In genomic region chr9:110521211-110521610, GRCh38 we compare ENCODE assay signal across 19 cellular contexts. TPM values are rescaled to one million over a fixed set of nuclear protein-coding genes. Genes with fewer than 3 reads are reported as not detected.
DNase-seq lines count a peak whose midpoint lies in the region; FAIRE-seq and TF ChIP-seq lines count a peak whose summit lies in the region.
"Had no signal": no experiment of that assay in that cellular context is flagged by ENCODE, and none has a peak within 500 bp of the region (broad histone marks: within the 10 kb centered on the region; RNA-seq: fewer than 3 reads in every experiment).

No MANE protein-coding gene starts in this region.

- H2BK12ac ChIP-seq in neuronal stem cell (ENCODE audit: low read length) = no peak overlapping the region

- H3K4me2 ChIP-seq in neuronal stem cell (ENCODE audit: insufficient read depth, low read length, poor library complexity, severe bottlenecking) = no peak overlapping the region
- H3K4me2 ChIP-seq: PC-9 had no signal

- no CpG with 5 or more reads among the region's 2 CpGs for WGBS in neuronal stem cell (ENCODE audit: extremely low coverage in 2 of 2, insufficient read length in 2 of 2, insufficient replicate concordance in 1 of 2), 2 donors

- DNase-seq in DMS 273 treated with DMSO at 0.1 percent for 48 hours (lab: John Stamatoyannopoulos, UW) (peak; percentile 13), MG63 (peak; percentile 9), bronchial epithelial cell (ENCODE audit: low read depth) (peak; percentile 60), neuronal stem cell (ENCODE audit: low spot score) (no peak), urothelium cell line (ENCODE audit: low spot score) (no peak), HEK293T (ENCODE audit: extremely low spot score) (no peak), NCI-H2029 treated with DMSO at 0.1 percent for 48 hours (lab: John Stamatoyannopoulos, UW) (no peak)
- DNase-seq: Calu3; CD4-positive, alpha-beta memory T cell; DMS79; Kasumi-1; NCI-H1436; NCI-H2107; NCI-H510A; NCI-H82; PC-9 had no signal

- peak overlapping the region; percentile 32 for H2AFZ ChIP-seq in neuronal stem cell (ENCODE audit: low read length)
- H2AFZ ChIP-seq: PC-9 had no signal

- no peak overlapping the region for H2BK120ac ChIP-seq in neuronal stem cell (ENCODE audit: low read depth, low read length)

- POLR2A ChIA-PET in HEK293T (lab: Yijun Ruan, JAX) = no interaction called here

- no peaks in the 10 kb centered on the region for H3K79me1 ChIP-seq in neuronal stem cell (ENCODE audit: low read depth, low read length)

- FAIRE-seq in bronchial epithelial cell (lab: Jason Lieb, UNC) = no peak
- no peak for FAIRE-seq in urothelium cell line (lab: Jason Lieb, UNC)
- FAIRE-seq: G401.6 had no signal

- H3K4me3 ChIP-seq in MG63 (no peak overlapping the region), bronchial epithelial cell (ENCODE audit: low read depth, low read length) (no peak overlapping the region), neuronal stem cell (ENCODE audit: low read length in 2 of 2) (no peak overlapping the region)
- H3K4me3 ChIP-seq: HAP-1, PC-9 had no signal

- no peak overlapping the region for H2AK5ac ChIP-seq in neuronal stem cell (ENCODE audit: low read depth, low read length)

- peaks cover 0 to 4% of the 10 kb centered on the region in 2 donors for H3K4me1 ChIP-seq in neuronal stem cell (ENCODE audit: control insufficient read depth in 2 of 2, insufficient read depth in 1 of 2, low read depth in 1 of 2, low read length in 2 of 2)
- H3K4me1 ChIP-seq: HAP-1 had no signal

- CTCF ChIA-PET in HEK293T (lab: Yijun Ruan, JAX) = no interaction called here

- TF ChIP-seq CTCF in bronchial epithelial cell (IDR thresholded peaks at IDR 0.05; ENCODE audit: insufficient read depth, low read length, severe bottlenecking) = no peak

- no peak overlapping the region for H2BK15ac ChIP-seq in neuronal stem cell (ENCODE audit: low read length)

- no peak overlapping the region for H3K9ac ChIP-seq in neuronal stem cell (ENCODE audit: low read depth, low read length, poor library complexity)

- no peak overlapping the region for H3K23ac ChIP-seq in neuronal stem cell (ENCODE audit: low read depth, low read length, poor library complexity)

- H3K4ac ChIP-seq in neuronal stem cell (ENCODE audit: low read length) = no peak overlapping the region

- H2BK5ac ChIP-seq in neuronal stem cell (ENCODE audit: low read length) = no peak overlapping the region

- H4K91ac ChIP-seq in neuronal stem cell (ENCODE audit: low read depth, low read length, poor library complexity) = no peak overlapping the region

- no peak overlapping the region for H3K27ac ChIP-seq in neuronal stem cell (replicated peaks; ENCODE audit: low read length)
- H3K27ac ChIP-seq: PC-9 had no signal

- no peak overlapping the region for H3K14ac ChIP-seq in neuronal stem cell (ENCODE audit: low read length)

- H3K36me3 ChIP-seq in MG63 (peaks cover 49% of the 10 kb centered on the region), bronchial epithelial cell (ENCODE audit: control insufficient read depth, insufficient read depth, low read length) (no peaks in the 10 kb centered on the region), neuronal stem cell (replicated peaks in 1 of 2; ENCODE audit: control insufficient read depth in 2 of 2, insufficient read depth in 2 of 2, low read length in 2 of 2) (no peaks in the 10 kb centered on the region)
- H3K36me3 ChIP-seq: HAP-1 had no signal

- no peak overlapping the region for H4K8ac ChIP-seq in neuronal stem cell (ENCODE audit: low read depth, low read length)

- H3K9me3 ChIP-seq in MG63 (no peaks in the 10 kb centered on the region), neuronal stem cell (replicated peaks in 1 of 2; ENCODE audit: control insufficient read depth in 2 of 2, insufficient read depth in 1 of 2, low read depth in 1 of 2, low read length in 2 of 2) (no peaks in the 10 kb centered on the region)
- H3K9me3 ChIP-seq: HAP-1 had no signal

- no peak overlapping the region for H3K18ac ChIP-seq in neuronal stem cell (ENCODE audit: low read length)

- no peaks in the 10 kb centered on the region for H3K27me3 ChIP-seq in MG63
- H3K27me3 ChIP-seq in bronchial epithelial cell (ENCODE audit: control insufficient read depth, insufficient read depth, low read length) = no peaks in the 10 kb centered on the region
- H3K27me3 ChIP-seq in neuronal stem cell (ENCODE audit: control insufficient read depth in 3 of 3, insufficient read depth in 3 of 3, low read depth in 1 of 3, low read length in 3 of 3) = no peaks in the 10 kb centered on the region

TF ChIP-seq in HEK293T, 16 proteins besides CTCF, POLR2A, EP300 and RAD21:
- TF ChIP-seq ELF4 (IDR thresholded peaks at IDR 0.05) = no peak
- no peak for TF ChIP-seq CTBP1 (IDR thresholded peaks at IDR 0.05; ENCODE audit: borderline replicate concordance)
- no peak for TF ChIP-seq LEF1 (IDR thresholded peaks at IDR 0.05; ENCODE audit: borderline replicate concordance)
- TF ChIP-seq ARNT (IDR thresholded peaks at IDR 0.05) = no peak
- no peak for TF ChIP-seq FOXK2 (IDR thresholded peaks at IDR 0.05)
- TF ChIP-seq L3MBTL2 (conservative IDR thresholded peaks at IDR 0.05) = no peak
- TF ChIP-seq, protein P1, sequence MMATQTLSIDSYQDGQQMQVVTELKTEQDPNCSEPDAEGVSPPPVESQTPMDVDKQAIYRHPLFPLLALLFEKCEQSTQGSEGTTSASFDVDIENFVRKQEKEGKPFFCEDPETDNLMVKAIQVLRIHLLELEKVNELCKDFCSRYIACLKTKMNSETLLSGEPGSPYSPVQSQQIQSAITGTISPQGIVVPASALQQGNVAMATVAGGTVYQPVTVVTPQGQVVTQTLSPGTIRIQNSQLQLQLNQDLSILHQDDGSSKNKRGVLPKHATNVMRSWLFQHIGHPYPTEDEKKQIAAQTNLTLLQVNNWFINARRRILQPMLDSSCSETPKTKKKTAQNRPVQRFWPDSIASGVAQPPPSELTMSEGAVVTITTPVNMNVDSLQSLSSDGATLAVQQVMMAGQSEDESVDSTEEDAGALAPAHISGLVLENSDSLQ (IDR thresholded peaks at IDR 0.05) = no peak
- TF ChIP-seq HDGF (IDR thresholded peaks at IDR 0.05; ENCODE audit: borderline replicate concordance) = no peak
- no peak for TF ChIP-seq FOXM1 (IDR thresholded peaks at IDR 0.05; ENCODE audit: borderline replicate concordance)
- no peak for TF ChIP-seq TARDBP (IDR thresholded peaks at IDR 0.05)
- no peak for TF ChIP-seq SP1 (IDR thresholded peaks at IDR 0.05)

RNA-seq across cellular contexts. Expression of gene SVEP1, which starts 58.3 kb away (rescaled TPM):
- total RNA-seq in MG63 (2014; rRNA removed; shearing (Covaris generic); ENCODE audit: low replicate concordance) = 38.1 and 40.0 TPM in 2 replicates
- 0.26 and 1.3 TPM in 2 replicates for total RNA-seq in bronchial epithelial cell
- polyA plus RNA-seq in neuronal stem cell (2013, experiment 1 of 2) = 0.13 TPM
- polyA plus RNA-seq in neuronal stem cell (2013, experiment 2 of 2) = 0.18 TPM
- total RNA-seq: CD4-positive, alpha-beta memory T cell had no signal
- polyA plus RNA-seq: CD4-positive, alpha-beta memory T cell; IgD-negative memory B cell had no signal

Comparison
In these comparisons a context has a peak if more than half of its experiments do, and no peak if none do; other contexts are left out.
1. DNase-seq: peak in DMS 273 treated with DMSO at 0.1 percent for 48 hours (single experiment), MG63 (single experiment) and bronchial epithelial cell (single experiment); none in neuronal stem cell (single experiment), urothelium cell line (single experiment), HEK293T (single experiment) and NCI-H2029 treated with DMSO at 0.1 percent for 48 hours (single experiment).
2. RNA of gene SVEP1, which starts 58.3 kb away (total RNA-seq): 38.1 to 40.0 TPM in MG63; 0.26 to 1.3 TPM in bronchial epithelial cell; every median in the first group is over 10 times any median in the second.